ENCODE assay signal across 9 cellular contexts in the genomic region with DNA sequence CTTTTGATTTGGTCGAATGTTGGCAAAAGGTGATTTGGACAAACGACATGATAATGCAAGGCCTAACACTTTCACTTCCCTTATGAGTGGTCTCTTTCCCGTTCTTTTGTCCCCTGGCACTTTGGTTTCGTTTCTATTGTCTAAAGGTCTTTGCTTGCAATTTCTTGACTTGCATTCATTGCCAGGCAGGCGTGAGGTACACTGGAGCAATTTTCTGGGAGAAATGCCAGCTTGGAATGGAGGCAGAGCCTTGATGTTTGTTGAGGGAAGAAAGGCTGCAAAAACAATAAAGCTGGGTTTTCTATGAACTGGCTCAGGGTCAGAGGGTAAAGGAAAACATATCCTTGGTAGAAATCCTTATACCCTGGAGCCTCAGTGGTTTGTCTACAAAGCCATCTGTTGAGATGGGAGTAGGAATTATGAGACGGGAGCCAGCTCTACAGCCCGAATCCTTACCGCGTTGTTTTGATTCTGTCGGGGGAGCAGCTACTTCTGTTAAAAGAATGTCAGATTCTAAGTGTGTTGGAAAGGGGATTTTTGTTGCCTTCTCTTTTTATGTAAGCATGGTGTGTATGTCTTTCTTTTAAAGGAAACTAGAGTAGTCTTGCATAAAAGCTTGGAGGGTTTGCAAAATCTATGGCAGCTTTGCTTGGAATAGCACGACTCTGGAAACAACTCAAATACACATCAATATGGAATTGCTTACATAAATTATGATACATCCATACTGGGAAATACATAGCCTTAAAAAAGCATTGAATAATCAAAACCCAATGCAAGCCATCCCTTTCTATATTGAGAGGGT.
A peak's percentile ranks its signal among the peaks of the same experiment; 100 is the strongest.
DNase-seq lines count a peak whose midpoint lies in the region; TF ChIP-seq lines count a peak whose summit lies in the region.
"Had no signal": no experiment of that assay in that cellular context is flagged by ENCODE, and none has a peak within 500 bp of the region (broad histone marks: within the 10 kb centered on the region; RNA-seq: fewer than 3 reads in every experiment).

No MANE protein-coding gene starts in this region.

- no peaks in the 10 kb centered on the region for H3K9me3 Mint-ChIP-seq in activated CD4-positive, alpha-beta T cell treated with anti-CD3 and anti-CD28 coated beads, Interleukin-2, amount 10 ng/mL, durations not matched to agents 7 days and 5 days

- H3K4me3 Mint-ChIP-seq in activated CD4-positive, alpha-beta T cell treated with anti-CD3 and anti-CD28 coated beads, Interleukin-2, amount 10 ng/mL, durations not matched to agents 7 days and 5 days: no peak overlapping the region

- TF ChIP-seq CTCF in AG10803 (conservative IDR thresholded peaks at IDR 0.05; ENCODE audit: low read length) (no peak), HFF-Myc (IDR thresholded peaks at IDR 0.05; ENCODE audit: low read depth, low read length, missing control alignments) (no peak)

- CTCF ChIA-PET in activated CD4-positive, alpha-beta T cell treated with anti-CD3 and anti-CD28 coated beads, Interleukin-2, amount 10 ng/mL, durations not matched to agents 7 days and 5 days (lab: Charles Lee): no interaction called here

- H3K4me1 Mint-ChIP-seq in activated CD4-positive, alpha-beta T cell treated with anti-CD3 and anti-CD28 coated beads, Interleukin-2, amount 10 ng/mL, durations not matched to agents 7 days and 5 days: peaks cover 10% of the 10 kb centered on the region

- no peak overlapping the region for H3K27ac ChIP-seq in SJCRH30
- H3K27ac ChIP-seq in substantia nigra (ENCODE audit: low read depth, low read length, poor library complexity, severe bottlenecking): no peak overlapping the region
- H3K27ac ChIP-seq: skin epidermis had no signal

- POLR2A ChIA-PET in activated CD4-positive, alpha-beta T cell treated with anti-CD3 and anti-CD28 coated beads, Interleukin-2, amount 10 ng/mL, durations not matched to agents 7 days and 5 days (lab: Charles Lee): no interaction called here

- H3K27me3 ChIP-seq in SJCRH30: no peaks in the 10 kb centered on the region

- no peak overlapping the region for H3K27ac Mint-ChIP-seq in activated CD4-positive, alpha-beta T cell treated with anti-CD3 and anti-CD28 coated beads, Interleukin-2, amount 10 ng/mL, durations not matched to agents 7 days and 5 days

- peaks cover 10% of the 10 kb centered on the region for H3K4me1 ChIP-seq in SJCRH30

- H3K36me3 Mint-ChIP-seq in activated CD4-positive, alpha-beta T cell treated with anti-CD3 and anti-CD28 coated beads, Interleukin-2, amount 10 ng/mL, durations not matched to agents 7 days and 5 days (ENCODE audit: low read depth): no peaks in the 10 kb centered on the region

- peaks cover 55% of the 10 kb centered on the region for H3K27me3 Mint-ChIP-seq in activated CD4-positive, alpha-beta T cell treated with anti-CD3 and anti-CD28 coated beads, Interleukin-2, amount 10 ng/mL, durations not matched to agents 7 days and 5 days

- peak; percentile 61 for DNase-seq in AG10803 (ENCODE audit: low read depth)
- peak; percentile 42 for DNase-seq in HFF-Myc (ENCODE audit: extremely low read depth, low read depth)
- DNase-seq in SJCRH30: peak; percentile 28 to 58
- peak; percentile 59 for DNase-seq in globus pallidus (ENCODE audit: low spot score)
- peak in 25 of 49 donors; percentile 2 to 79 (median 27) for DNase-seq in substantia nigra (lab: John Stamatoyannopoulos, UW)
- no peak for DNase-seq in SKM-1 (lab: John Stamatoyannopoulos, UW; ENCODE audit: unreplicated experiment)
- no peak for DNase-seq in activated CD4-positive, alpha-beta T cell treated with anti-CD3 and anti-CD28 coated beads, Interleukin-2, amount 10 ng/mL, durations not matched to agents 7 days and 5 days
- DNase-seq in foreskin melanocyte: no peak

- no peaks in the 10 kb centered on the region for H3K36me3 ChIP-seq in SJCRH30

- H3K4me3 ChIP-seq in AG10803 (ENCODE audit: low read length) (no peak overlapping the region), HFF-Myc (replicated peaks; ENCODE audit: low read depth, low read length) (no peak overlapping the region), SJCRH30 (peak overlapping the region; percentile 34)

- no peaks in the 10 kb centered on the region for H3K9me3 ChIP-seq in SJCRH30 (replicated peaks)

Comparison
In these comparisons a context has a peak if more than half of its experiments do, and no peak if none do; other contexts are left out.
1. DNase-seq: peak in AG10803 (single experiment), HFF-Myc (single experiment), SJCRH30 (2 of 2), globus pallidus (single experiment) and substantia nigra (25 of 49); none in SKM-1 (single experiment), activated CD4-positive, alpha-beta T cell treated with anti-CD3 and anti-CD28 coated beads, Interleukin-2, amount 10 ng/mL, durations not matched to agents 7 days and 5 days (single experiment) and foreskin melanocyte (single experiment).